ENCODE assay signal across 19 cellular contexts in genomic region chr10:11105676-11106004, GRCh38.
DNase-seq lines count a peak whose midpoint lies in the region; ATAC-seq and TF ChIP-seq lines count a peak whose summit lies in the region.
"Had no signal": no experiment of that assay in that cellular context is flagged by ENCODE, and none has a peak within 500 bp of the region (broad histone marks: within the 10 kb centered on the region; RNA-seq: fewer than 3 reads in every experiment).

No MANE protein-coding gene starts in this region.

- H3K36me3 Mint-ChIP-seq in activated T-cell treated with anti-CD3 and anti-CD28 coated beads, Interleukin-2, amount 50 U/mL, for 72 hours (ENCODE audit: insufficient read depth in 2 of 2) = peaks cover 2 to 5% of the 10 kb centered on the region in 2 donors
- peaks cover 4% of the 10 kb centered on the region for H3K36me3 Mint-ChIP-seq in activated CD8-positive, alpha-beta T cell treated with anti-CD3 and anti-CD28 coated beads, Interleukin-2, amount 10 ng/mL, durations not matched to agents 7 days and 5 days (ENCODE audit: low read depth)
- peaks cover 3% of the 10 kb centered on the region for H3K36me3 Mint-ChIP-seq in nephron progenitor cell (ENCODE audit: low read depth)
- H3K36me3 Mint-ChIP-seq: CD14-positive monocyte had no signal

- H3K27me3 Mint-ChIP-seq in activated T-cell treated with anti-CD3 and anti-CD28 coated beads, Interleukin-2, amount 50 U/mL, for 72 hours (ENCODE audit: low read depth) = no peaks in the 10 kb centered on the region
- peaks cover 18% of the 10 kb centered on the region for H3K27me3 Mint-ChIP-seq in activated CD8-positive, alpha-beta T cell treated with anti-CD3 and anti-CD28 coated beads, Interleukin-2, amount 10 ng/mL, durations not matched to agents 7 days and 5 days (ENCODE audit: low read depth)
- peaks cover 11% of the 10 kb centered on the region for H3K27me3 Mint-ChIP-seq in nephron progenitor cell (ENCODE audit: low read depth, poor library complexity)

- H3K18ac ChIP-seq in IMR-90 (ENCODE audit: low read depth, low read length) = no peak overlapping the region

- no peak overlapping the region for H2BK15ac ChIP-seq in IMR-90 (ENCODE audit: low read depth, low read length)

- CTCF ChIA-PET in IMR-90 (lab: Yijun Ruan, JAX) = no interaction called here
- CTCF ChIA-PET in activated CD8-positive, alpha-beta T cell treated with anti-CD3 and anti-CD28 coated beads, Interleukin-2, amount 10 ng/mL, durations not matched to agents 7 days and 5 days (lab: Charles Lee) = interaction anchor here (0.7 to 3.4 kb wide), 8 partner anchors 10 to 1772 kb away, joined by 3 to 18 read pairs (median 4); no protein-coding TSS in a partner anchor

- TF ChIP-seq CTCF in IMR-90 (conservative IDR thresholded peaks at IDR 0.05; ENCODE audit: low read depth, low read length) (no peak), nephron progenitor cell (IDR thresholded peaks at IDR 0.05) (no peak), vagina (IDR thresholded peaks at IDR 0.05) (no peak)

- no peaks in the 10 kb centered on the region for H3K79me1 ChIP-seq in IMR-90 (ENCODE audit: low read depth in 1 of 2, low read length in 2 of 2)

- H3K4me1 ChIP-seq in IMR-90 (ENCODE audit: control insufficient read depth, insufficient read depth, low read length) (no peaks in the 10 kb centered on the region), vagina (no peaks in the 10 kb centered on the region)

- no peaks in the 10 kb centered on the region for H4K20me1 ChIP-seq in IMR-90 (ENCODE audit: insufficient read depth, low read length)

- H3K36me3 ChIP-seq in IMR-90 (ENCODE audit: control insufficient read depth, insufficient read depth, low read length) (no peaks in the 10 kb centered on the region), vagina (no peaks in the 10 kb centered on the region)

- TF ChIP-seq POLR2A in IMR-90 (IDR thresholded peaks at IDR 0.05; ENCODE audit: low read depth, low read length) (no peak), vagina (IDR thresholded peaks at IDR 0.05) (no peak)

- dilution Hi-C loops in IMR-90 (cut with HindIII; ENCODE audit: low sequenced_read_pairs, unreplicated experiment) = no loop called here

- in situ Hi-C loops in IMR-90 (cut with MboI; ENCODE audit: low sequenced_read_pairs) = no loop called here

- H3K9ac ChIP-seq in IMR-90 (ENCODE audit: low read depth, low read length) = no peak overlapping the region

- H2AK5ac ChIP-seq in IMR-90 (ENCODE audit: low read depth, low read length) = no peak overlapping the region

- H3K9me3 Mint-ChIP-seq in activated T-cell treated with anti-CD3 and anti-CD28 coated beads, Interleukin-2, amount 50 U/mL, for 72 hours = peaks cover 0 to 1% of the 10 kb centered on the region in 2 donors
- H3K9me3 Mint-ChIP-seq in activated CD8-positive, alpha-beta T cell treated with anti-CD3 and anti-CD28 coated beads, Interleukin-2, amount 10 ng/mL, durations not matched to agents 7 days and 5 days (ENCODE audit: insufficient read depth) = no peaks in the 10 kb centered on the region
- peaks cover 29% of the 10 kb centered on the region for H3K9me3 Mint-ChIP-seq in nephron progenitor cell

- POLR2A ChIA-PET in IMR-90 (lab: Charles Lee; ENCODE audit: unreplicated experiment) = no interaction called here
- POLR2A ChIA-PET in activated CD8-positive, alpha-beta T cell treated with anti-CD3 and anti-CD28 coated beads, Interleukin-2, amount 10 ng/mL, durations not matched to agents 7 days and 5 days (lab: Charles Lee) = interaction anchor here (0.6 to 3.1 kb wide), 7 partner anchors 40 to 682 kb away, joined by 3 to 31 read pairs (median 4); no protein-coding TSS in a partner anchor

- no peaks in the 10 kb centered on the region for H3K9me1 ChIP-seq in IMR-90 (ENCODE audit: insufficient read depth, low read length)

- no peak for TF ChIP-seq RAD21 in IMR-90 (IDR thresholded peaks at IDR 0.05; ENCODE audit: low read length)

- no peak for DNase-seq in activated T-cell treated with anti-CD3 and anti-CD28 coated beads, Interleukin-2, amount 50 U/mL, for 72 hours
- no peak for DNase-seq in activated T-cell treated with anti-CD3 and anti-CD28 coated beads, Interleukin-2, amount 50 U/mL, for 48 hours
- DNase-seq in IMR-90 = no peak
- DNase-seq in activated CD8-positive, alpha-beta T cell treated with anti-CD3 and anti-CD28 coated beads, Interleukin-2, amount 10 ng/mL, durations not matched to agents 7 days and 5 days = no peak
- no peak for DNase-seq in nephron progenitor cell
- DNase-seq in UCSD-AML1 (lab: John Stamatoyannopoulos, UW; ENCODE audit: unreplicated experiment) = no peak
- no peak for DNase-seq in vagina (ENCODE audit: extremely low spot score in 2 of 2)
- DNase-seq in NCI-H1694 (lab: John Stamatoyannopoulos, UW) = no peak
- DNase-seq: ACHN, AML-193, Calu3, DMS53, H9, MV-4-11, NCI-H1417 treated with DMSO at 0.1 percent for 48 hours, NCI-H2029, NCI-H510A treated with DMSO at 0.1 percent for 48 hours had no signal

- H4K91ac ChIP-seq in IMR-90 (ENCODE audit: insufficient read depth, low read depth, low read length) = no peak overlapping the region

- no peak overlapping the region for H3K27ac ChIP-seq in IMR-90 (ENCODE audit: insufficient read depth, low read length)
- H3K27ac ChIP-seq in vagina = no peak overlapping the region

- no peak overlapping the region for H3K4me3 ChIP-seq in IMR-90 (ENCODE audit: insufficient read depth, low read depth, low read length)
- H3K4me3 ChIP-seq in vagina = no peak overlapping the region

- WGBS in IMR-90 (ENCODE audit: extremely low coverage in 2 of 2, insufficient read length in 1 of 2), 2 experiments = no CpG with 5 or more reads among the region's 2 CpGs

- H3K27me3 ChIP-seq in IMR-90 (ENCODE audit: control insufficient read depth, insufficient read depth, low read length) (no peaks in the 10 kb centered on the region), vagina (no peaks in the 10 kb centered on the region)

- H3K4me3 Mint-ChIP-seq in activated T-cell treated with anti-CD3 and anti-CD28 coated beads, Interleukin-2, amount 50 U/mL, for 72 hours = peak overlapping the region; percentile 0 to 31
- H3K4me3 Mint-ChIP-seq in activated CD8-positive, alpha-beta T cell treated with anti-CD3 and anti-CD28 coated beads, Interleukin-2, amount 10 ng/mL, durations not matched to agents 7 days and 5 days = peak overlapping the region; percentile 47
- H3K4me3 Mint-ChIP-seq in nephron progenitor cell = no peak overlapping the region
- H3K4me3 Mint-ChIP-seq: CD14-positive monocyte, H9 had no signal

- no peak overlapping the region for H3K27ac Mint-ChIP-seq in activated T-cell treated with anti-CD3 and anti-CD28 coated beads, Interleukin-2, amount 50 U/mL, for 72 hours
- peak overlapping the region; percentile 80 for H3K27ac Mint-ChIP-seq in activated CD8-positive, alpha-beta T cell treated with anti-CD3 and anti-CD28 coated beads, Interleukin-2, amount 10 ng/mL, durations not matched to agents 7 days and 5 days
- peak overlapping the region; percentile 53 for H3K27ac Mint-ChIP-seq in nephron progenitor cell

- peak; percentile 24 to 32 for ATAC-seq in activated T-cell treated with anti-CD3 and anti-CD28 coated beads, Interleukin-2, amount 50 U/mL, for 72 hours (replicated peaks in 1 of 2)
- no peak for ATAC-seq in IMR-90 (ENCODE audit: low read depth)
- peak; percentile 43 for ATAC-seq in activated CD8-positive, alpha-beta T cell treated with anti-CD3 and anti-CD28 coated beads, Interleukin-2, amount 10 ng/mL, durations not matched to agents 7 days and 5 days
- ATAC-seq: Panc1 had no signal

- H3K56ac ChIP-seq in IMR-90 (ENCODE audit: extremely low read depth, insufficient read depth, low read length) = no peak overlapping the region

- H3K4ac ChIP-seq in IMR-90 (ENCODE audit: low read depth, low read length) = no peak overlapping the region

- peak overlapping the region; percentile 41 for H2AFZ ChIP-seq in IMR-90 (replicated peaks; ENCODE audit: low read length, poor library complexity)

- H2AK9ac ChIP-seq in IMR-90 (replicated peaks; ENCODE audit: low read depth, low read length, poor library complexity) = no peak overlapping the region

- H2BK120ac ChIP-seq in IMR-90 (ENCODE audit: low read depth, low read length) = no peak overlapping the region

- no peak overlapping the region for H3K4me2 ChIP-seq in IMR-90 (ENCODE audit: low read depth, low read length)

- H2BK20ac ChIP-seq in IMR-90 (ENCODE audit: low read depth, low read length) = no peak overlapping the region

- H3K23ac ChIP-seq in IMR-90 (ENCODE audit: low read depth, low read length) = no peak overlapping the region

- peaks cover 20% of the 10 kb centered on the region for H3K4me1 Mint-ChIP-seq in activated T-cell treated with anti-CD3 and anti-CD28 coated beads, Interleukin-2, amount 50 U/mL, for 72 hours (ENCODE audit: low read depth)
- peaks cover 16% of the 10 kb centered on the region for H3K4me1 Mint-ChIP-seq in activated CD8-positive, alpha-beta T cell treated with anti-CD3 and anti-CD28 coated beads, Interleukin-2, amount 10 ng/mL, durations not matched to agents 7 days and 5 days (ENCODE audit: low read depth)
- H3K4me1 Mint-ChIP-seq in nephron progenitor cell = peaks cover 6% of the 10 kb centered on the region
- H3K4me1 Mint-ChIP-seq: CD14-positive monocyte had no signal

- no peak overlapping the region for H4K5ac ChIP-seq in IMR-90 (ENCODE audit: low read depth, low read length)

- intact Hi-C loops in IMR-90 (cut with micrococcal nuclease) = no loop called here
- intact Hi-C loops in vagina (cut with DNase I) = no loop called here

- no peak overlapping the region for H4K8ac ChIP-seq in IMR-90 (ENCODE audit: low read depth in 2 of 2, low read length in 2 of 2)

- BruUV-seq in IMR-90 (replicated peaks; lab: Mats Ljungman, UMichigan) = no TSS peak

- H2BK5ac ChIP-seq in IMR-90 (ENCODE audit: low read depth, low read length, poor library complexity, severe bottlenecking) = no peak overlapping the region

- H3K14ac ChIP-seq in IMR-90 (replicated peaks; ENCODE audit: low read depth, low read length) = no peak overlapping the region

- H3K9me3 ChIP-seq in IMR-90 (ENCODE audit: control insufficient read depth, insufficient read depth, low read length) = no peaks in the 10 kb centered on the region
- no peaks in the 10 kb centered on the region for H3K9me3 ChIP-seq in vagina

TF ChIP-seq in IMR-90, 13 proteins besides CTCF, POLR2A, EP300 and RAD21 (continues in another document):
- TF ChIP-seq NFE2L2 (IDR thresholded peaks at IDR 0.05; ENCODE audit: low read depth, low read length) (no peak), SMC3 (IDR thresholded peaks at IDR 0.05; ENCODE audit: low read depth, low read length) (no peak), CEBPB (IDR thresholded peaks at IDR 0.05; ENCODE audit: low read depth, low read length) (no peak), MAZ (IDR thresholded peaks at IDR 0.05; ENCODE audit: borderline replicate concordance, low read depth, low read length) (no peak), USF2 (IDR thresholded peaks at IDR 0.05; ENCODE audit: low read depth, low read length) (no peak), MAFK (IDR thresholded peaks at IDR 0.05; ENCODE audit: low read depth, low read length) (no peak)
